In the genomic region with DNA sequence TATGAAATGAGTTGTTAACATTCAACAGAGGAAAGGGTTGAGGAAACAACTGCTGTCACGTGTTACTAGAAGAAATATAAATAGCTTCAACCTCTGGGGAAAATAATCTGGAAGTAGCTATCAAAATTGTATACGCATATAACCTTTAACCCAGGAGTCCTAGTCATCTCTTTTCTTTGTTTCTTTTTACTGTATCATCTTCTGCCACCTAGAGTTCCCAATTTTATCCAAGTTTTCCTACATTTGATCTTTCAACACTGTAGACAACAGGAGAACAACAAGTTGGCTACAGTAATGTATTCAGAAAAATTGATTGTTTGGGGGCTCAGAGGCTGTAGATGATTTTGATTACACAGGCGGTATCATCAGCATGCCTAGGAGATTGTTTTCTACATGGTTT, we compare ENCODE assay signal across 11 cellular contexts.
"Had no signal": no experiment of that assay in that cellular context is flagged by ENCODE, and none has a peak within 500 bp of the region (broad histone marks: within the 10 kb centered on the region; RNA-seq: fewer than 3 reads in every experiment).

No MANE protein-coding gene starts in this region.

- ATAC-seq: GM23338, HCT116 had no signal

- H3K9me3 ChIP-seq: HAP-1 had no signal

- H3K36me3 ChIP-seq: HAP-1 had no signal

- H3K4me2 ChIP-seq: GM23338 had no signal

- H2AFZ ChIP-seq: GM23248, GM23338 had no signal

- H3K4me3 ChIP-seq: GM23248, GM23338, HAP-1 had no signal

- H3K27ac ChIP-seq: GM23248 had no signal

- FAIRE-seq: H1, H54 had no signal

- H3K9ac ChIP-seq: GM23248 had no signal

- DNase-seq: GM23248, GOT3, H7, H9, HCEC 1CT, HFFc6 had no signal

- H3K4me1 ChIP-seq: HAP-1 had no signal
